In the genomic region with DNA sequence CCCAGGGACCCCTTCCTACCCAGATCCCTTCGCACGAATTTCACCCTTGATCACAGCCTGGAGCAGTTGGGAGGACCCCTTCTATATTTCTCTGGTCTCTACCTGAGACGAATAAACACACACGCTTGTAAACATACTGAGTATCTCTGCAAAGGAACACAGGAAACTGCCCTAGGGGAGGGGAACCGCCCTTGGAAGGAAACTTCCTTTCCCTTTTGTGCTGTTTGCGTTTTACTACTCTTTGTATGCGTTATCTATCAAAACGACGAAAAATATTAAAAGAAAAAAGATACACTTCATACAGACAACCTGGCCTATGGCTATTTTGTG, we compare ENCODE assay signal across 1 cellular context.
TF ChIP-seq lines count a peak whose summit lies in the region.

No MANE protein-coding gene starts in this region.

TF ChIP-seq in A549, 52 proteins besides CTCF, POLR2A, EP300 and RAD21:
- no peak for TF ChIP-seq RNF2 (IDR thresholded peaks at IDR 0.05; ENCODE audit: borderline replicate concordance, low read depth)
- TF ChIP-seq POLR2AphosphoS2 (conservative IDR thresholded peaks at IDR 0.05; ENCODE audit: low read length), result no peak
- no peak for TF ChIP-seq CBX8 (IDR thresholded peaks at IDR 0.05)
- no peak for TF ChIP-seq EHMT2 (IDR thresholded peaks at IDR 0.05; ENCODE audit: low read depth)
- no peak for TF ChIP-seq RFX5 (IDR thresholded peaks at IDR 0.05)
- TF ChIP-seq HOXB13 (CRISPR knock-in tag; IDR thresholded peaks at IDR 0.05; ENCODE audit: low read depth), result no peak
- TF ChIP-seq SREBF2 (IDR thresholded peaks at IDR 0.05), result no peak
- no peak for TF ChIP-seq ZNF302 (CRISPR knock-in tag; IDR thresholded peaks at IDR 0.05)
- TF ChIP-seq, protein P1, sequence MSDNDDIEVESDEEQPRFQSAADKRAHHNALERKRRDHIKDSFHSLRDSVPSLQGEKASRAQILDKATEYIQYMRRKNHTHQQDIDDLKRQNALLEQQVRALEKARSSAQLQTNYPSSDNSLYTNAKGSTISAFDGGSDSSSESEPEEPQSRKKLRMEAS (IDR thresholded peaks at IDR 0.05), result no peak
- no peak for TF ChIP-seq HEYL (CRISPR knock-in tag; IDR thresholded peaks at IDR 0.05)
- TF ChIP-seq CEBPB (IDR thresholded peaks at IDR 0.05), result no peak
- no peak for TF ChIP-seq HOXA7 (CRISPR knock-in tag; IDR thresholded peaks at IDR 0.05)
- TF ChIP-seq NPAS2 (CRISPR knock-in tag; IDR thresholded peaks at IDR 0.05; ENCODE audit: borderline replicate concordance), result no peak
- TF ChIP-seq RARB (CRISPR knock-in tag; IDR thresholded peaks at IDR 0.05), result no peak
- TF ChIP-seq PHF8 (IDR thresholded peaks at IDR 0.05; ENCODE audit: borderline replicate concordance, low read depth), result no peak
- no peak for TF ChIP-seq NR3C1 (IDR thresholded peaks at IDR 0.05)
- TF ChIP-seq, protein P2, sequence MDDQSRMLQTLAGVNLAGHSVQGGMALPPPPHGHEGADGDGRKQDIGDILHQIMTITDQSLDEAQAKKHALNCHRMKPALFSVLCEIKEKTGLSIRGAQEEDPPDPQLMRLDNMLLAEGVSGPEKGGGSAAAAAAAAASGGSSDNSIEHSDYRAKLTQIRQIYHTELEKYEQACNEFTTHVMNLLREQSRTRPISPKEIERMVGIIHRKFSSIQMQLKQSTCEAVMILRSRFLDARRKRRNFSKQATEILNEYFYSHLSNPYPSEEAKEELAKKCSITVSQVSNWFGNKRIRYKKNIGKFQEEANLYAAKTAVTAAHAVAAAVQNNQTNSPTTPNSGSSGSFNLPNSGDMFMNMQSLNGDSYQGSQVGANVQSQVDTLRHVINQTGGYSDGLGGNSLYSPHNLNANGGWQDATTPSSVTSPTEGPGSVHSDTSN (IDR thresholded peaks at IDR 0.05), result no peak
- TF ChIP-seq NFE2L2 (conservative IDR thresholded peaks at IDR 0.05; ENCODE audit: low read length), result no peak
- TF ChIP-seq CHD2 (IDR thresholded peaks at IDR 0.05; ENCODE audit: low read length, partially characterized antibody), result no peak
- TF ChIP-seq, protein P3, sequence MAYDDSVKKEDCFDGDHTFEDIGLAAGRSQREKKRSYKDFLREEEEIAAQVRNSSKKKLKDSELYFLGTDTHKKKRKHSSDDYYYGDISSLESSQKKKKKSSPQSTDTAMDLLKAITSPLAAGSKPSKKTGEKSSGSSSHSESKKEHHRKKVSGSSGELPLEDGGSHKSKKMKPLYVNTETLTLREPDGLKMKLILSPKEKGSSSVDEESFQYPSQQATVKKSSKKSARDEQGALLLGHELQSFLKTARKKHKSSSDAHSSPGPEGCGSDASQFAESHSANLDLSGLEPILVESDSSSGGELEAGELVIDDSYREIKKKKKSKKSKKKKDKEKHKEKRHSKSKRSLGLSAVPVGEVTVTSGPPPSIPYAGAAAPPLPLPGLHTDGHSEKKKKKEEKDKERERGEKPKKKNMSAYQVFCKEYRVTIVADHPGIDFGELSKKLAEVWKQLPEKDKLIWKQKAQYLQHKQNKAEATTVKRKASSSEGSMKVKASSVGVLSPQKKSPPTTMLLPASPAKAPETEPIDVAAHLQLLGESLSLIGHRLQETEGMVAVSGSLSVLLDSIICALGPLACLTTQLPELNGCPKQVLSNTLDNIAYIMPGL (CRISPR knock-in tag; IDR thresholded peaks at IDR 0.05; ENCODE audit: borderline replicate concordance), result no peak
